Comparison of ENCODE assay signal across 17 cellular contexts in the genomic region with DNA sequence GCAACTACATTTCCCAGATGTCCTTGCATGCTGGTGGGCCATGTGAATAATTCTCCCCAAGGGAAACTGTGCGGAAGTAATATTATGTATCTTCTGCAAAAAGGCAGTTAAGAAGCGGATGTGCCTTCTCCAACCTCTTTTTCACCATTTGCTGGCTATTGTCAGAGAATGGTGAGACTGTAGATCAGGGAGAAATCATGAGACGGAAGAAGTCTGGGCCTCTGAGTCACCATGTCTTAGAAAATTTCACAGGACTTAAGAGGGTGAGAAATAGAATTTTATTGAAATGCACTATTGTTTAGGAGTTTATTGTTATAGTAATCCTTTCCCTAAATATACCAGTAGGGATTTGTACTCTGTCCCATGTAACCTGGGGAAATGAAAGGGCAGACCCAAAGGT.
"Had no signal": no experiment of that assay in that cellular context is flagged by ENCODE, and none has a peak within 500 bp of the region (broad histone marks: within the 10 kb centered on the region; RNA-seq: fewer than 3 reads in every experiment).

No MANE protein-coding gene starts in this region.

- H3K9me3 ChIP-seq: neutrophil, right lobe of liver, suprapubic skin, upper lobe of left lung had no signal

- H3K4me3 ChIP-seq: right lobe of liver, suprapubic skin, upper lobe of left lung had no signal

- H3K27me3 ChIP-seq: neutrophil, right lobe of liver, suprapubic skin, upper lobe of left lung had no signal

- H3K4me3 Mint-ChIP-seq: activated CD4-positive, alpha-beta memory T cell treated with anti-CD3 and anti-CD28 coated beads, Interleukin-2, amount 10 ng/mL, durations not matched to agents 7 days and 5 days; activated naive CD8-positive, alpha-beta T cell treated with anti-CD3 and anti-CD28 coated beads for 36 hours; mesothelial cell of epicardium; T-helper 2 cell treated with Interferon-gamma antibody and Interleukin-4, amounts not matched to agents 5 μg/mL and 100 μg/mL, for 36 hours had no signal

- H3K4me1 Mint-ChIP-seq: activated CD4-positive, alpha-beta memory T cell treated with anti-CD3 and anti-CD28 coated beads, Interleukin-2, amount 10 ng/mL, durations not matched to agents 7 days and 5 days; activated naive CD8-positive, alpha-beta T cell treated with anti-CD3 and anti-CD28 coated beads for 36 hours had no signal

- H3K36me3 ChIP-seq: neutrophil, right lobe of liver, suprapubic skin, upper lobe of left lung had no signal

- H3K4me1 ChIP-seq: right lobe of liver, suprapubic skin, upper lobe of left lung had no signal

- H3K9me3 Mint-ChIP-seq: activated CD4-positive, alpha-beta memory T cell treated with anti-CD3 and anti-CD28 coated beads, Interleukin-2, amount 10 ng/mL, durations not matched to agents 7 days and 5 days; T-helper 2 cell treated with Interferon-gamma antibody and Interleukin-4, amounts not matched to agents 5 μg/mL and 100 μg/mL, for 36 hours had no signal

- H3K27ac Mint-ChIP-seq: activated CD4-positive, alpha-beta memory T cell treated with anti-CD3 and anti-CD28 coated beads, Interleukin-2, amount 10 ng/mL, durations not matched to agents 7 days and 5 days; activated naive CD8-positive, alpha-beta T cell treated with anti-CD3 and anti-CD28 coated beads for 36 hours; mesothelial cell of epicardium; T-helper 2 cell treated with Interferon-gamma antibody and Interleukin-4, amounts not matched to agents 5 μg/mL and 100 μg/mL, for 36 hours had no signal

- H3K27ac ChIP-seq: epithelial cell of prostate, neutrophil, right lobe of liver, suprapubic skin, upper lobe of left lung had no signal

- H3K36me3 Mint-ChIP-seq: activated naive CD8-positive, alpha-beta T cell treated with anti-CD3 and anti-CD28 coated beads for 36 hours; mesothelial cell of epicardium had no signal

- H3K27me3 Mint-ChIP-seq: activated CD4-positive, alpha-beta memory T cell treated with anti-CD3 and anti-CD28 coated beads, Interleukin-2, amount 10 ng/mL, durations not matched to agents 7 days and 5 days had no signal

- DNase-seq: activated CD4-positive, alpha-beta memory T cell treated with anti-CD3 and anti-CD28 coated beads, Interleukin-2, amount 10 ng/mL, durations not matched to agents 7 days and 5 days; activated gamma-delta T cell; activated naive CD8-positive, alpha-beta T cell treated with anti-CD3 and anti-CD28 coated beads for 36 hours; activated T-cell treated with anti-CD3 and anti-CD28 coated beads, Interleukin-2, amount 50 U/mL, for 48 hours; aorta; cortex of kidney; effector memory CD4-positive, alpha-beta T cell; hippocampal formation; right lobe of liver; stimulated activated naive CD4-positive, alpha-beta T cell treated with Interleukin-2 at 50 U/mL for 16 hours; SW 1271; upper lobe of left lung had no signal
